In genomic region chr12:93441617-93442410, GRCh38 we compare ENCODE assay signal across 1 cellular context.
TF ChIP-seq lines count a peak whose summit lies in the region.

TSS of gene UBE2N (minus strand) at chr12:93441947. CDS start at chr12:93441884, 63 bp downstream.

TF ChIP-seq in HepG2, 621 proteins besides CTCF, POLR2A, EP300 and RAD21 (continued from another document and continues in another):
- no peak; the same call in 1 of the 2 replicates for TF ChIP-seq ZBTB46 (CRISPR knock-in tag; IDR thresholded peaks at IDR 0.05; ENCODE audit: borderline replicate concordance)
- peak; percentile 87; the same call in 1 of the 2 replicates for TF ChIP-seq ZNF766 (CRISPR knock-in tag; IDR thresholded peaks at IDR 0.05; ENCODE audit: borderline replicate concordance)
- no peak for TF ChIP-seq ZNF17 (CRISPR knock-in tag; IDR thresholded peaks at IDR 0.05)
- peak; percentile 72; the same call in 1 of the 2 replicates for TF ChIP-seq GFI1 (CRISPR knock-in tag; IDR thresholded peaks at IDR 0.05; ENCODE audit: borderline replicate concordance)
- peak; percentile 99 for TF ChIP-seq ZNF687 (CRISPR knock-in tag; IDR thresholded peaks at IDR 0.05)
- peak; percentile 89; the same call in 1 of the 2 replicates for TF ChIP-seq SAFB2 (CRISPR knock-in tag; IDR thresholded peaks at IDR 0.05; ENCODE audit: borderline replicate concordance, low read depth)
- peak; percentile 92 for TF ChIP-seq ZNF574 (CRISPR knock-in tag; IDR thresholded peaks at IDR 0.05)
- TF ChIP-seq ZNF468 (CRISPR knock-in tag; IDR thresholded peaks at IDR 0.05): 0 out of 2 replicates have a peak, but pooled peaks have one; percentile 57
- TF ChIP-seq ZZZ3 (CRISPR knock-in tag; IDR thresholded peaks at IDR 0.05; ENCODE audit: borderline replicate concordance): no peak
- peak in 1 of 2 experiments; percentile 56; a peak in 2 of 4 replicates for TF ChIP-seq ATF4 (CRISPR knock-in tag; IDR thresholded peaks at IDR 0.05)
- peak; percentile 14; the same call in 1 of the 2 replicates for TF ChIP-seq MAF1 (CRISPR knock-in tag; IDR thresholded peaks at IDR 0.05; ENCODE audit: borderline replicate concordance)
- no peak for TF ChIP-seq HMGA1 (CRISPR knock-in tag; conservative IDR thresholded peaks at IDR 0.05)
- TF ChIP-seq POGK (CRISPR knock-in tag; conservative IDR thresholded peaks at IDR 0.05): peak; percentile 77; the same call in 1 of the 2 replicates
- no peak for TF ChIP-seq ZFP62 (CRISPR knock-in tag; IDR thresholded peaks at IDR 0.05)
- TF ChIP-seq ZNF441 (CRISPR knock-in tag; IDR thresholded peaks at IDR 0.05; ENCODE audit: borderline replicate concordance): 0 out of 2 replicates have a peak, but pooled peaks have one; percentile 51
- no peak for TF ChIP-seq ATM (IDR thresholded peaks at IDR 0.05; ENCODE audit: borderline replicate concordance)
- no peak for TF ChIP-seq SNAPC5 (CRISPR knock-in tag; IDR thresholded peaks at IDR 0.05; ENCODE audit: borderline replicate concordance)
- TF ChIP-seq MAX (IDR thresholded peaks at IDR 0.05): peak; percentile 85
- no peak for TF ChIP-seq NR2F6 (IDR thresholded peaks at IDR 0.05)
- no peak; the same call in 1 of the 2 replicates for TF ChIP-seq NR2F6 (CRISPR knock-in tag; IDR thresholded peaks at IDR 0.05)
- TF ChIP-seq FUBP1 (CRISPR knock-in tag; IDR thresholded peaks at IDR 0.05; ENCODE audit: borderline replicate concordance): no peak
- TF ChIP-seq KMT2A (CRISPR knock-in tag; IDR thresholded peaks at IDR 0.05): peak; percentile 73; the same call in 1 of the 2 replicates
- TF ChIP-seq FOXO1 (CRISPR knock-in tag; IDR thresholded peaks at IDR 0.05): peak; percentile 67
- no peak for TF ChIP-seq ZNF317 (CRISPR knock-in tag; IDR thresholded peaks at IDR 0.05)
- no peak for TF ChIP-seq HNF1A (IDR thresholded peaks at IDR 0.05; ENCODE audit: low read depth)
- TF ChIP-seq HNF1A (CRISPR knock-in tag; IDR thresholded peaks at IDR 0.05; ENCODE audit: borderline replicate concordance): peak; percentile 65; the same call in 1 of the 2 replicates
- no peak for TF ChIP-seq TCF7L2 (IDR thresholded peaks at IDR 0.05; ENCODE audit: low read depth, low read length)
- TF ChIP-seq LBX2 (CRISPR knock-in tag; IDR thresholded peaks at IDR 0.05; ENCODE audit: borderline replicate concordance): no peak
- TF ChIP-seq ZNF558 (CRISPR knock-in tag; IDR thresholded peaks at IDR 0.05; ENCODE audit: borderline replicate concordance): peak; percentile 73; the same call in 1 of the 2 replicates
- TF ChIP-seq ZNF577 (CRISPR knock-in tag; IDR thresholded peaks at IDR 0.05; ENCODE audit: borderline replicate concordance, low read depth): no peak
- TF ChIP-seq NFIB (CRISPR knock-in tag; IDR thresholded peaks at IDR 0.05; ENCODE audit: borderline replicate concordance): no peak
- no peak for TF ChIP-seq JUND (CRISPR knock-in tag; IDR thresholded peaks at IDR 0.05)
- no peak for TF ChIP-seq ZNF660 (CRISPR knock-in tag; IDR thresholded peaks at IDR 0.05; ENCODE audit: borderline replicate concordance, low read depth)
- no peak for TF ChIP-seq ZMYM3 (CRISPR knock-in tag; IDR thresholded peaks at IDR 0.05)
- TF ChIP-seq ZNF672 (CRISPR knock-in tag; IDR thresholded peaks at IDR 0.05): no peak
- no peak for TF ChIP-seq ZNF44 (CRISPR knock-in tag; IDR thresholded peaks at IDR 0.05)
- TF ChIP-seq ZNF710 (CRISPR knock-in tag; IDR thresholded peaks at IDR 0.05; ENCODE audit: borderline replicate concordance): peak; percentile 95; the same call in 1 of the 2 replicates
- no peak for TF ChIP-seq NONO (IDR thresholded peaks at IDR 0.05)
- TF ChIP-seq NONO (CRISPR knock-in tag; conservative IDR thresholded peaks at IDR 0.05): peak; percentile 89
- TF ChIP-seq HDAC1 (CRISPR knock-in tag; IDR thresholded peaks at IDR 0.05): peak; percentile 90
